ENCODE assay signal across 8 cellular contexts in the genomic region with DNA sequence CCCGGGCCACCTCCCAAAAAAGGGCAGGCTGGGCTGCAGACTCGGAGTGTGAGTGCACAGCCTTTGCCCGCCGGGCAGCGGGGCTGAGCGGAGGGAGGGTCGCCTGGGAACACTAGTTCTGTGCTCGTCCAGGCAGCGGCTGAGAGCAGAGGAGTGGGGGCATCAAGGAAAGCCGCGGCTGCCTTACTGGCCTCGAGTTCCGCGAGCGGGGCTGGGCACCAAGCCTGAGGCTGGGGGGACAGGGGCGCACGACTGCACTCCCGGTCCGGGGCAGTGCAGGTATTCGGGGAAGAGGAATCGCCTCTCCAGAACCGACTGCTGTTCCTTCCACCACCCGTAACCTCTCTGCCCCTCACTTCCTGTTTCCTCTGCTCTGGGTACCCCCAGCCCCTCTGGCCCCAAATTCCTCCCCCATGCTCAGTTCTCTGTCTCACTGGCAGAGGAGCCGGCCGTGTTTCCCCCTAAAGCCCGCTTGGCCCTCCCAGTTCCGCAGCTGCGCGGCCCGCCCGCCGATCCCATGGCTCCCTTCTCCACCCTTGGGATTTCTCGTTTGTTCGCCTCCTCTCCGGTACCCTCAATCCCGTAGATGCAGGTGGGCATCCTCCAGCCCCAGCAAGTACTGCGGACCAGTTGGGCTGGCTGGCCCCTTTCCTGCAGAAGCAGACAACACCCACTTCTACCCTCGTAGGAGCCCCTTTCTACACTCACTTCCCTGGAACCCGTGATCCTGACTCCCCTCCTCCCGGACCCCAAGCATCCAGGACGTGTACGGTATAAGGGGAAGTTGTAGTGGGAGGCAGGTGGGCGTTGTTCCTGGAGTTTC. TPM values are rescaled to one million over a fixed set of nuclear protein-coding genes. Genes with fewer than 3 reads are reported as not detected.
DNase-seq lines count a peak whose midpoint lies in the region; ATAC-seq and TF ChIP-seq lines count a peak whose summit lies in the region.

No MANE protein-coding gene starts in this region.

- H3K9me3 ChIP-seq in psoas muscle = no peaks in the 10 kb centered on the region

- peaks cover 0 to 26% of the 10 kb centered on the region in 2 donors for H3K36me3 ChIP-seq in psoas muscle (ENCODE audit: insufficient read depth in 1 of 2, low read depth in 1 of 2)

- no peaks in the 10 kb centered on the region for H3K9me3 Mint-ChIP-seq in WTC11

- H3K4me1 Mint-ChIP-seq in WTC11 = peaks cover 49% of the 10 kb centered on the region

- intact Hi-C loops in Right ventricle myocardium superior (cut with DNase I) (no loop called here), psoas muscle (cut with DNase I) (no loop called here)

- TF ChIP-seq CTCF in WTC11 (IDR thresholded peaks at IDR 0.05) (no peak), psoas muscle (IDR thresholded peaks at IDR 0.05) (no peak), GM20000 (IDR thresholded peaks at IDR 0.05; ENCODE audit: extremely low read depth, missing control alignments) (no peak)

- H3K4me3 ChIP-seq in psoas muscle = peak overlapping the region; percentile 67

- no peaks in the 10 kb centered on the region for H3K27me3 ChIP-seq in psoas muscle (ENCODE audit: insufficient read depth in 3 of 3, low read length in 2 of 3)

- peak overlapping the region; percentile 95 for H3K4me3 Mint-ChIP-seq in WTC11

- H3K27me3 Mint-ChIP-seq in WTC11 (ENCODE audit: low read depth) = peaks cover 66% of the 10 kb centered on the region

- peak; percentile 38 for ATAC-seq in WTC11
- ATAC-seq in Right ventricle myocardium superior (ENCODE audit: poor library complexity) = peak; percentile 47
- peak; percentile 12 to 42 (median 18) for ATAC-seq in psoas muscle

- WGBS in psoas muscle, 3 donors = 1 to 2% (median 1%) methylated on average over 34 to 43 of the region's 43 CpGs

- CTCF ChIA-PET in WTC11 (lab: Charles Lee) = interaction anchor here (0.6 to 5.7 kb wide), 6 partner anchors 9 to 87 kb away, joined by 3 to 83 read pairs (median 5); a partner anchor contains a TSS

- H3K36me3 Mint-ChIP-seq in WTC11 = peaks cover 12% of the 10 kb centered on the region

- DNase-seq in activated effector memory CD4-positive, alpha-beta T cell treated with anti-CD3 and anti-CD28 coated beads, Interleukin-2, amount 50 U/mL, for 16 hours = peak; percentile 66
- DNase-seq in activated effector memory CD4-positive, alpha-beta T cell treated with Interleukin-2 at 50 U/mL for 16 hours = no peak
- DNase-seq in WTC11 (ENCODE audit: low spot score) (peak; percentile 68), Right ventricle myocardium superior (peak; percentile 61), psoas muscle (no peak), ureter (ENCODE audit: low spot score) (no peak), GM20000 (ENCODE audit: low spot score) (no peak)
- DNase-seq in stimulated activated CD4-positive, alpha-beta T cell treated with anti-CD3 and anti-CD28 coated beads, Interleukin-2, amount 100 ng/mL, for 24 hours = no peak

- H3K4me1 ChIP-seq in psoas muscle = peaks cover 8% of the 10 kb centered on the region

- POLR2A ChIA-PET in WTC11 (lab: Charles Lee) = interaction anchor here (1.1 kb wide), 1 partner anchor 35 kb away, joined by 4 read pairs; no protein-coding TSS in a partner anchor

- H3K27ac Mint-ChIP-seq in WTC11 = no peak overlapping the region; the same call in 1 of the 2 replicates

- no peak overlapping the region for H3K27ac ChIP-seq in psoas muscle

TF ChIP-seq in WTC11, 78 proteins besides CTCF, POLR2A, EP300 and RAD21 (continues in another document):
- TF ChIP-seq KAT7 (CRISPR knock-in tag; IDR thresholded peaks at IDR 0.05; ENCODE audit: borderline replicate concordance) (0 out of 2 replicates have a peak, but pooled peaks have one; percentile 80), TEAD1 (CRISPR knock-in tag; IDR thresholded peaks at IDR 0.05) (peak; percentile 65; the same call in 1 of the 2 replicates), MYBL2 (CRISPR knock-in tag; IDR thresholded peaks at IDR 0.05) (peak; percentile 38; the same call in 1 of the 2 replicates)
- TF ChIP-seq, protein P1, sequence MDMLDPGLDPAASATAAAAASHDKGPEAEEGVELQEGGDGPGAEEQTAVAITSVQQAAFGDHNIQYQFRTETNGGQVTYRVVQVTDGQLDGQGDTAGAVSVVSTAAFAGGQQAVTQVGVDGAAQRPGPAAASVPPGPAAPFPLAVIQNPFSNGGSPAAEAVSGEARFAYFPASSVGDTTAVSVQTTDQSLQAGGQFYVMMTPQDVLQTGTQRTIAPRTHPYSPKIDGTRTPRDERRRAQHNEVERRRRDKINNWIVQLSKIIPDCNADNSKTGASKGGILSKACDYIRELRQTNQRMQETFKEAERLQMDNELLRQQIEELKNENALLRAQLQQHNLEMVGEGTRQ (CRISPR knock-in tag; IDR thresholded peaks at IDR 0.05) = no peak
- TF ChIP-seq, protein P2, sequence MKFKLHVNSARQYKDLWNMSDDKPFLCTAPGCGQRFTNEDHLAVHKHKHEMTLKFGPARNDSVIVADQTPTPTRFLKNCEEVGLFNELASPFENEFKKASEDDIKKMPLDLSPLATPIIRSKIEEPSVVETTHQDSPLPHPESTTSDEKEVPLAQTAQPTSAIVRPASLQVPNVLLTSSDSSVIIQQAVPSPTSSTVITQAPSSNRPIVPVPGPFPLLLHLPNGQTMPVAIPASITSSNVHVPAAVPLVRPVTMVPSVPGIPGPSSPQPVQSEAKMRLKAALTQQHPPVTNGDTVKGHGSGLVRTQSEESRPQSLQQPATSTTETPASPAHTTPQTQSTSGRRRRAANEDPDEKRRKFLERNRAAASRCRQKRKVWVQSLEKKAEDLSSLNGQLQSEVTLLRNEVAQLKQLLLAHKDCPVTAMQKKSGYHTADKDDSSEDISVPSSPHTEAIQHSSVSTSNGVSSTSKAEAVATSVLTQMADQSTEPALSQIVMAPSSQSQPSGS (CRISPR knock-in tag; IDR thresholded peaks at IDR 0.05; ENCODE audit: borderline replicate concordance, low read depth) = no peak
- TF ChIP-seq, protein P3, sequence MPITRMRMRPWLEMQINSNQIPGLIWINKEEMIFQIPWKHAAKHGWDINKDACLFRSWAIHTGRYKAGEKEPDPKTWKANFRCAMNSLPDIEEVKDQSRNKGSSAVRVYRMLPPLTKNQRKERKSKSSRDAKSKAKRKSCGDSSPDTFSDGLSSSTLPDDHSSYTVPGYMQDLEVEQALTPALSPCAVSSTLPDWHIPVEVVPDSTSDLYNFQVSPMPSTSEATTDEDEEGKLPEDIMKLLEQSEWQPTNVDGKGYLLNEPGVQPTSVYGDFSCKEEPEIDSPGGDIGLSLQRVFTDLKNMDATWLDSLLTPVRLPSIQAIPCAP (CRISPR knock-in tag; IDR thresholded peaks at IDR 0.05) = 0 out of 2 replicates have a peak, but pooled peaks have one; percentile 42
- TF ChIP-seq, protein P4, sequence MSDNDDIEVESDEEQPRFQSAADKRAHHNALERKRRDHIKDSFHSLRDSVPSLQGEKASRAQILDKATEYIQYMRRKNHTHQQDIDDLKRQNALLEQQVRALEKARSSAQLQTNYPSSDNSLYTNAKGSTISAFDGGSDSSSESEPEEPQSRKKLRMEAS (CRISPR knock-in tag; IDR thresholded peaks at IDR 0.05) = peak; percentile 49; the same call in 1 of the 2 replicates
- TF ChIP-seq, protein P5, sequence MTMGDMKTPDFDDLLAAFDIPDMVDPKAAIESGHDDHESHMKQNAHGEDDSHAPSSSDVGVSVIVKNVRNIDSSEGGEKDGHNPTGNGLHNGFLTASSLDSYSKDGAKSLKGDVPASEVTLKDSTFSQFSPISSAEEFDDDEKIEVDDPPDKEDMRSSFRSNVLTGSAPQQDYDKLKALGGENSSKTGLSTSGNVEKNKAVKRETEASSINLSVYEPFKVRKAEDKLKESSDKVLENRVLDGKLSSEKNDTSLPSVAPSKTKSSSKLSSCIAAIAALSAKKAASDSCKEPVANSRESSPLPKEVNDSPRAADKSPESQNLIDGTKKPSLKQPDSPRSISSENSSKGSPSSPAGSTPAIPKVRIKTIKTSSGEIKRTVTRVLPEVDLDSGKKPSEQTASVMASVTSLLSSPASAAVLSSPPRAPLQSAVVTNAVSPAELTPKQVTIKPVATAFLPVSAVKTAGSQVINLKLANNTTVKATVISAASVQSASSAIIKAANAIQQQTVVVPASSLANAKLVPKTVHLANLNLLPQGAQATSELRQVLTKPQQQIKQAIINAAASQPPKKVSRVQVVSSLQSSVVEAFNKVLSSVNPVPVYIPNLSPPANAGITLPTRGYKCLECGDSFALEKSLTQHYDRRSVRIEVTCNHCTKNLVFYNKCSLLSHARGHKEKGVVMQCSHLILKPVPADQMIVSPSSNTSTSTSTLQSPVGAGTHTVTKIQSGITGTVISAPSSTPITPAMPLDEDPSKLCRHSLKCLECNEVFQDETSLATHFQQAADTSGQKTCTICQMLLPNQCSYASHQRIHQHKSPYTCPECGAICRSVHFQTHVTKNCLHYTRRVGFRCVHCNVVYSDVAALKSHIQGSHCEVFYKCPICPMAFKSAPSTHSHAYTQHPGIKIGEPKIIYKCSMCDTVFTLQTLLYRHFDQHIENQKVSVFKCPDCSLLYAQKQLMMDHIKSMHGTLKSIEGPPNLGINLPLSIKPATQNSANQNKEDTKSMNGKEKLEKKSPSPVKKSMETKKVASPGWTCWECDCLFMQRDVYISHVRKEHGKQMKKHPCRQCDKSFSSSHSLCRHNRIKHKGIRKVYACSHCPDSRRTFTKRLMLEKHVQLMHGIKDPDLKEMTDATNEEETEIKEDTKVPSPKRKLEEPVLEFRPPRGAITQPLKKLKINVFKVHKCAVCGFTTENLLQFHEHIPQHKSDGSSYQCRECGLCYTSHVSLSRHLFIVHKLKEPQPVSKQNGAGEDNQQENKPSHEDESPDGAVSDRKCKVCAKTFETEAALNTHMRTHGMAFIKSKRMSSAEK (CRISPR knock-in tag; IDR thresholded peaks at IDR 0.05; ENCODE audit: borderline replicate concordance) = 0 out of 2 replicates have a peak, but pooled peaks have one; percentile 1

RNA-seq across cellular contexts. Expression of a gene that starts 5.1 kb away (rescaled TPM):
- total RNA-seq in WTC11 (2021) (26.6 to 30.2 TPM (median 27.8 TPM) in 3 replicates), Right ventricle myocardium superior (26.4 TPM), psoas muscle (10 to 100 TPM; 27.9 to 31.6 (median 29.1) TPM), ureter (50.6 TPM)
- 10 to 100 TPM; 29.9 to 39.4 (median 34.6) TPM for polyA plus RNA-seq in psoas muscle

RNA-seq across cellular contexts. Expression of a gene that starts 8.9 kb away (rescaled TPM):
- 7.3 to 8.1 TPM (median 7.7 TPM) in 3 replicates for total RNA-seq in WTC11 (2021)
- total RNA-seq in Right ventricle myocardium superior = 25.1 TPM
- total RNA-seq in psoas muscle = 10 to 100 TPM in 3 of 4 donors, 1 to 10 TPM in 1; 5.3 to 18.9 (median 11.9) TPM
- 10 to 100 TPM in 2 of 3 donors, 1 to 10 TPM in 1; 9.6 to 12.3 (median 10.2) TPM for polyA plus RNA-seq in psoas muscle
- 28.6 TPM for total RNA-seq in ureter

RNA-seq across cellular contexts. Expression of a gene that starts 12.7 kb away (rescaled TPM):
- total RNA-seq in WTC11 (2021) (131 to 163 TPM (median 134 TPM) in 3 replicates), Right ventricle myocardium superior (46.0 TPM), psoas muscle (10 to 100 TPM; 17.6 to 41.4 (median 28.4) TPM), ureter (60.7 TPM)
- 100 to 1,000 TPM in 1 of 3 donors, 10 to 100 TPM in 2; 44.8 to 126 (median 53.5) TPM for polyA plus RNA-seq in psoas muscle

RNA-seq across cellular contexts. Expression of a gene that starts 12.9 kb away (rescaled TPM):
- total RNA-seq in WTC11 (2021) (21.5 to 24.5 TPM (median 23.3 TPM) in 3 replicates), Right ventricle myocardium superior (37.9 TPM), psoas muscle (10 to 100 TPM; 31.3 to 43.7 (median 36.0) TPM), ureter (50.8 TPM)
- polyA plus RNA-seq in psoas muscle = 10 to 100 TPM; 19.2 to 45.9 (median 29.3) TPM

RNA-seq across cellular contexts. Expression of a gene that starts 21.1 kb away (rescaled TPM):
- total RNA-seq in WTC11 (2021) = 3.0 to 4.4 TPM (median 3.7 TPM) in 3 replicates
- total RNA-seq in Right ventricle myocardium superior = 0.94 TPM
- total RNA-seq in psoas muscle = 1 to 10 TPM in 1 of 4 donors, under 1 TPM in 3; 0.27 to 1.3 (median 0.51) TPM
- polyA plus RNA-seq in psoas muscle = under 1 TPM; 0.35 to 0.69 (median 0.61) TPM
- 0.96 TPM for total RNA-seq in ureter

Comparison
In these comparisons a context has a peak if more than half of its experiments do, and no peak if none do; other contexts are left out.
1. DNase-seq: peak in activated effector memory CD4-positive, alpha-beta T cell treated with anti-CD3 and anti-CD28 coated beads, Interleukin-2, amount 50 U/mL, for 16 hours (single experiment), WTC11 (single experiment) and Right ventricle myocardium superior (single experiment); none in activated effector memory CD4-positive, alpha-beta T cell treated with Interleukin-2 at 50 U/mL for 16 hours (single experiment), psoas muscle (0 of 2), ureter (single experiment), GM20000 (single experiment) and stimulated activated CD4-positive, alpha-beta T cell treated with anti-CD3 and anti-CD28 coated beads, Interleukin-2, amount 100 ng/mL, for 24 hours (0 of 2).
2. Peak in every context shown above with its lines, with median percentiles within 50 percentile points of each other: ATAC-seq.